Comparison of ENCODE assay signal across 20 cellular contexts in genomic region chr1:108955881-108956280, GRCh38. TPM values are rescaled to one million over a fixed set of nuclear protein-coding genes. Genes with fewer than 3 reads are reported as not detected.
DNase-seq lines count a peak whose midpoint lies in the region; ATAC-seq and TF ChIP-seq lines count a peak whose summit lies in the region.
"Had no signal": no experiment of that assay in that cellular context is flagged by ENCODE, and none has a peak within 500 bp of the region (broad histone marks: within the 10 kb centered on the region; RNA-seq: fewer than 3 reads in every experiment).

No MANE protein-coding gene starts in this region.

- H3K36me3 Mint-ChIP-seq in T-helper 1 cell treated with Interleukin-12 subunit alpha and Interleukin-12 subunit beta and Interleukin-4 antibody, amounts not matched to agents 30 μg/mL and 1 μg/mL, for 36 hours (ENCODE audit: low read depth): peaks cover 46% of the 10 kb centered on the region
- peaks cover 69% of the 10 kb centered on the region for H3K36me3 Mint-ChIP-seq in stimulated activated naive CD8-positive, alpha-beta T cell treated with anti-CD3 and anti-CD28 coated beads, Interleukin-15, Interleukin-2, amounts not matched to agents 100 ng/mL and 50 ng/mL, for 24 hours (ENCODE audit: low read depth)
- peaks cover 15% of the 10 kb centered on the region for H3K36me3 Mint-ChIP-seq in endothelial cell (ENCODE audit: low read depth, unreplicated experiment)

- H2BK5ac ChIP-seq in mesendoderm (ENCODE audit: low read length): no peak overlapping the region

- H3K18ac ChIP-seq in mesendoderm (ENCODE audit: low read length): no peak overlapping the region

- H4K5ac ChIP-seq in mesendoderm (ENCODE audit: low read length): no peak overlapping the region

- peaks cover 7% of the 10 kb centered on the region for H3K79me1 ChIP-seq in mesendoderm (ENCODE audit: low read length)

- peak overlapping the region; percentile 86 for H3K27ac Mint-ChIP-seq in T-helper 1 cell treated with Interleukin-12 subunit alpha and Interleukin-12 subunit beta and Interleukin-4 antibody, amounts not matched to agents 30 μg/mL and 1 μg/mL, for 36 hours
- H3K27ac Mint-ChIP-seq in stimulated activated naive CD8-positive, alpha-beta T cell treated with anti-CD3 and anti-CD28 coated beads, Interleukin-15, Interleukin-2, amounts not matched to agents 100 ng/mL and 50 ng/mL, for 24 hours: no peak overlapping the region
- peak overlapping the region; percentile 13 for H3K27ac Mint-ChIP-seq in endothelial cell (ENCODE audit: unreplicated experiment)

- H3K4ac ChIP-seq in mesendoderm (ENCODE audit: low read depth, low read length): no peak overlapping the region

- no peaks in the 10 kb centered on the region for H3K27me3 ChIP-seq in mesendoderm (ENCODE audit: insufficient read depth, low read length, poor library complexity)
- H3K27me3 ChIP-seq: spleen, stomach, tibial nerve had no signal

- no peak overlapping the region for H3K4me3 Mint-ChIP-seq in T-helper 1 cell treated with Interleukin-12 subunit alpha and Interleukin-12 subunit beta and Interleukin-4 antibody, amounts not matched to agents 30 μg/mL and 1 μg/mL, for 36 hours
- peak overlapping the region; percentile 38 for H3K4me3 Mint-ChIP-seq in stimulated activated naive CD8-positive, alpha-beta T cell treated with anti-CD3 and anti-CD28 coated beads, Interleukin-15, Interleukin-2, amounts not matched to agents 100 ng/mL and 50 ng/mL, for 24 hours
- H3K4me3 Mint-ChIP-seq in endothelial cell (ENCODE audit: unreplicated experiment): no peak overlapping the region

- no peak overlapping the region for H2BK120ac ChIP-seq in mesendoderm (ENCODE audit: low read depth, low read length)

- H2BK15ac ChIP-seq in mesendoderm (replicated peaks; ENCODE audit: low read depth): no peak overlapping the region

- no peak overlapping the region for H3K23ac ChIP-seq in mesendoderm (ENCODE audit: low read length)

- H3K79me2 ChIP-seq in mesendoderm (ENCODE audit: control insufficient read depth, insufficient read depth, low read length): no peaks in the 10 kb centered on the region

- peaks cover 6% of the 10 kb centered on the region for H3K27me3 Mint-ChIP-seq in T-helper 1 cell treated with Interleukin-12 subunit alpha and Interleukin-12 subunit beta and Interleukin-4 antibody, amounts not matched to agents 30 μg/mL and 1 μg/mL, for 36 hours (ENCODE audit: low read depth)
- H3K27me3 Mint-ChIP-seq in stimulated activated naive CD8-positive, alpha-beta T cell treated with anti-CD3 and anti-CD28 coated beads, Interleukin-15, Interleukin-2, amounts not matched to agents 100 ng/mL and 50 ng/mL, for 24 hours: peaks cover 5% of the 10 kb centered on the region
- peaks cover 7% of the 10 kb centered on the region for H3K27me3 Mint-ChIP-seq in endothelial cell (ENCODE audit: unreplicated experiment)
- H3K27me3 Mint-ChIP-seq: activated T-cell treated with anti-CD3 and anti-CD28 coated beads, Interleukin-2, amount 50 U/mL, for 24 hours had no signal

- H3K9me3 Mint-ChIP-seq in T-helper 1 cell treated with Interleukin-12 subunit alpha and Interleukin-12 subunit beta and Interleukin-4 antibody, amounts not matched to agents 30 μg/mL and 1 μg/mL, for 36 hours: peaks cover 3% of the 10 kb centered on the region
- H3K9me3 Mint-ChIP-seq in stimulated activated naive CD8-positive, alpha-beta T cell treated with anti-CD3 and anti-CD28 coated beads, Interleukin-15, Interleukin-2, amounts not matched to agents 100 ng/mL and 50 ng/mL, for 24 hours: no peaks in the 10 kb centered on the region
- no peaks in the 10 kb centered on the region for H3K9me3 Mint-ChIP-seq in endothelial cell (ENCODE audit: unreplicated experiment)
- H3K9me3 Mint-ChIP-seq: activated T-cell treated with anti-CD3 and anti-CD28 coated beads, Interleukin-2, amount 50 U/mL, for 24 hours had no signal

- H2AK5ac ChIP-seq in mesendoderm (ENCODE audit: low read length): no peak overlapping the region

- H3K56ac ChIP-seq in mesendoderm (ENCODE audit: low read length): no peak overlapping the region

- no peak overlapping the region for H4K8ac ChIP-seq in mesendoderm (ENCODE audit: low read depth, low read length)

- no peak overlapping the region for H3K4me2 ChIP-seq in mesendoderm (ENCODE audit: low read length)
- H3K4me2 ChIP-seq: KMS-11 had no signal

- no peaks in the 10 kb centered on the region for H3K4me1 ChIP-seq in mesendoderm (ENCODE audit: control insufficient read depth, low read depth, low read length)

- H3K27ac ChIP-seq in mesendoderm (ENCODE audit: low read depth, low read length): no peak overlapping the region
- H3K27ac ChIP-seq: 22Rv1, KMS-11, stomach, tibial nerve had no signal

- WGBS in mesendoderm (ENCODE audit: extremely low coverage, insufficient coverage, low lambda C conversion rate): no CpG with 5 or more reads among the region's 3 CpGs

- H3K36me3 ChIP-seq in mesendoderm (ENCODE audit: control insufficient read depth, insufficient read depth, low read length): no peaks in the 10 kb centered on the region

- H3K9ac ChIP-seq in mesendoderm (ENCODE audit: low read length): no peak overlapping the region
- H3K9ac ChIP-seq: KMS-11 had no signal

- H3K4me3 ChIP-seq in mesendoderm (ENCODE audit: low read length): no peak overlapping the region
- H3K4me3 ChIP-seq: spleen, stomach, tibial nerve had no signal

- H3K4me1 Mint-ChIP-seq in T-helper 1 cell treated with Interleukin-12 subunit alpha and Interleukin-12 subunit beta and Interleukin-4 antibody, amounts not matched to agents 30 μg/mL and 1 μg/mL, for 36 hours (ENCODE audit: low read depth): peaks cover 25% of the 10 kb centered on the region
- peaks cover 42% of the 10 kb centered on the region for H3K4me1 Mint-ChIP-seq in stimulated activated naive CD8-positive, alpha-beta T cell treated with anti-CD3 and anti-CD28 coated beads, Interleukin-15, Interleukin-2, amounts not matched to agents 100 ng/mL and 50 ng/mL, for 24 hours (ENCODE audit: low read depth)
- no peaks in the 10 kb centered on the region for H3K4me1 Mint-ChIP-seq in endothelial cell (ENCODE audit: unreplicated experiment)

- DNase-seq in T-helper 1 cell (no peak), endothelial cell (ENCODE audit: low spot score) (no peak), UCSD-AML1 (lab: John Stamatoyannopoulos, UW; ENCODE audit: unreplicated experiment) (no peak), mesendoderm (no peak), DMS53 (lab: John Stamatoyannopoulos, UW) (no peak)
- no peak for DNase-seq in stimulated activated naive CD8-positive, alpha-beta T cell treated with anti-CD3 and anti-CD28 coated beads, Interleukin-15, Interleukin-2, amounts not matched to agents 100 U/mL and 50 U/mL, for 24 hours
- DNase-seq: EL; mammary epithelial cell; NCI-H1694; retina; spleen; stimulated activated CD4-positive, alpha-beta T cell treated with anti-CD3 and anti-CD28 coated beads, Interleukin-4, amount 100 ng/mL, for 1 hour; stomach had no signal

- TF ChIP-seq CTCF in endothelial cell (IDR thresholded peaks at IDR 0.05; ENCODE audit: unreplicated experiment): no peak

- no peak for ATAC-seq in stimulated activated naive CD8-positive, alpha-beta T cell treated with anti-CD3 and anti-CD28 coated beads, Interleukin-15, Interleukin-2, amounts not matched to agents 100 U/mL and 50 U/mL, for 24 hours
- ATAC-seq: Right ventricle myocardium inferior had no signal

RNA-seq across cellular contexts. Expression of gene CLCC1, which starts 7.4 kb away (rescaled TPM):
- total RNA-seq in endothelial cell (ENCODE audit: unreplicated experiment): 28.2 TPM
- 13.3 TPM for polyA plus RNA-seq in mesendoderm (2013, experiment 1 of 2)
- polyA plus RNA-seq in mesendoderm (2013, experiment 2 of 2): 12.5 TPM
